In the genomic region with DNA sequence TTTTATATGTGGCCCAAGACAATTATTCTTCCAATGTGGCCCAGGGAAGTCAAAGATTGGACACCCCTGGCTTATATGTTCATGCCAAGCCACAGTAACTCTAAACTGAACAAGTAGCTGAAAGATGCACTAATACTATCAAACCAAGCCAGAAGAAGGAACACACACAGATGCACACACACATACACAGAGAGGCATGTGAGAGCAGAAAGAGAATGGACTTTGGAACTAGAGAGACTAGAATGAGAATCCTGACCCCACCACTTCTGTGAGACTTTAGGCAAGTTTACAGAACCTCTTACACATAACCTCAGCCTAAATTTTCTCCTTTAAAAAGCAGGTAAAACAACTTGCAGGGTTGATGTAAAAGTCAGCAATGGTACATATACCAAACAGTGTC, we compare ENCODE assay signal across 1 cellular context.
TF ChIP-seq lines count a peak whose summit lies in the region.

No MANE protein-coding gene starts in this region.

TF ChIP-seq in liver, 16 proteins besides CTCF, POLR2A, EP300 and RAD21:
- TF ChIP-seq RXRA (IDR thresholded peaks at IDR 0.05) (no peak), HNF4G (IDR thresholded peaks at IDR 0.05) (peak; percentile 12), TAF1 (conservative IDR thresholded peaks at IDR 0.05) (no peak), HNF4A (conservative IDR thresholded peaks at IDR 0.05) (peak in 1 of 2 donors; percentile 6), GABPA (IDR thresholded peaks at IDR 0.05 in 1 of 2, conservative IDR thresholded peaks at IDR 0.05 in 1 of 2) (no peak), EGR1 (IDR thresholded peaks at IDR 0.05; ENCODE audit: low read depth in 2 of 2) (no peak)
- TF ChIP-seq, protein P1, sequence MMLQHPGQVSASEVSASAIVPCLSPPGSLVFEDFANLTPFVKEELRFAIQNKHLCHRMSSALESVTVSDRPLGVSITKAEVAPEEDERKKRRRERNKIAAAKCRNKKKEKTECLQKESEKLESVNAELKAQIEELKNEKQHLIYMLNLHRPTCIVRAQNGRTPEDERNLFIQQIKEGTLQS (IDR thresholded peaks at IDR 0.05) = no peak
TF ChIP-seq in liver: peak in this region for 2.
